ENCODE assay signal across 9 cellular contexts in the genomic region with DNA sequence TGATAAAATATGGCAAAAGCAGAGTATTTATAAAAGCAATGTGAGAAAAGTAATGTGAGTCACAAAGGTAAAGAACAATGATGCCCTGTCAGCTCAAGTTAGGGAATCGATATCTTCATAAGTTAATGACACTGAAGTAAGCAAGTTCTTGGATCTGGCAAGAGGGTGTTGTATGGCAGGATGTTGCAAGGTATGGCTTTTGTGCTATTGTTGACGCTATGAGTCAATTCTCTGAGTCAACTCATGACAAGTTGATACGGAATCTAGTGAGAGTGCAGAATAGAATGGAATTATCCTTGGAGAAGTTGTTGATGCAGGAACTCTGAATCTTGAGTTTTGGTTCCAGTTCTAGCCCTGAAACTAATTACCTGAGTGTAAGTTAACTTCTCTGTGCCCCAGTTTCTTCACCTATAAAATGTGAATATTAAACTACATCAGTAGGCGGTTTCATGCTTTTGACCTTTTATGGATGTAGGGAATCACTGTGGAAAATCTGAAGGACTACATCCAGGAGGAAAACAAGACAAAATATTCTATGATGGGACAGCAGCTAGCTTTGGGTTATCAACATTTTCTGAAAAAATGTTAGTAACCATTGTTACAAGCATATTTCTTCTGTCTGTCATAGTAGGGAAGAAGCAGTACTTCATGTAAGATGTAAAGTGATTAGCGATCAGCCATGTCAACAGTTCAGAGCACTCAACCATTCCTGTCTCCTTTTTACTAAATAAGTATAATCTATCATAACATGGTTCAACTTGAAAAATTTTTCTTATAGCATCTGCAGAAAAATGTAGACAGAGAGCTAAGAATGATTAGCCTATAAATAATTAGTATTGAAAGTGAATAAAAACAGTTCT.
DNase-seq lines count a peak whose midpoint lies in the region; ATAC-seq, FAIRE-seq and TF ChIP-seq lines count a peak whose summit lies in the region.
"Had no signal": no experiment of that assay in that cellular context is flagged by ENCODE, and none has a peak within 500 bp of the region (broad histone marks: within the 10 kb centered on the region; RNA-seq: fewer than 3 reads in every experiment).

No MANE protein-coding gene starts in this region.

- intact Hi-C loops in testis (cut with DNase I; ENCODE audit: low total_unique reads): no loop called here

- H3K27ac ChIP-seq in testis: no peak overlapping the region
- H3K27ac ChIP-seq: ascending aorta, neutrophil had no signal

- no peak for ATAC-seq in HG03565 (IDR thresholded peaks at IDR 0.05; ENCODE audit: unreplicated experiment)

- H3K4me2 ChIP-seq in skeletal muscle satellite cell (ENCODE audit: low read length): peak overlapping the region; percentile 38

- peak overlapping the region; percentile 3 for H3K4me3 ChIP-seq in skeletal muscle satellite cell (ENCODE audit: low read length)
- H3K4me3 ChIP-seq in testis: no peak overlapping the region
- H3K4me3 ChIP-seq: ascending aorta had no signal

- WGBS in testis, 2 donors: 83 to 91% methylated on average over 5 of the region's 5 CpGs

- H3K4me1 ChIP-seq in skeletal muscle satellite cell (ENCODE audit: control insufficient read depth, insufficient read depth, low read length) (peaks cover 22% of the 10 kb centered on the region), testis (no peaks in the 10 kb centered on the region)
- H3K4me1 ChIP-seq: ascending aorta had no signal

- TF ChIP-seq POLR2A in H54 (IDR thresholded peaks at IDR 0.05; ENCODE audit: low read depth, low read length): no peak
- no peak for TF ChIP-seq POLR2A in testis (IDR thresholded peaks at IDR 0.05)

- peak overlapping the region; percentile 32 for H3K9ac ChIP-seq in skeletal muscle satellite cell (ENCODE audit: low read depth, low read length)

- H3K27me3 ChIP-seq in skeletal muscle satellite cell (ENCODE audit: control insufficient read depth, insufficient read depth, low read length) (no peaks in the 10 kb centered on the region), testis (no peaks in the 10 kb centered on the region)
- H3K27me3 ChIP-seq: ascending aorta, neutrophil had no signal

- H3K9me3 ChIP-seq in skeletal muscle satellite cell (replicated peaks; ENCODE audit: low read length): no peaks in the 10 kb centered on the region
- H3K9me3 ChIP-seq in testis: no peaks in the 10 kb centered on the region
- H3K9me3 ChIP-seq: ascending aorta, neutrophil had no signal

- no peak for TF ChIP-seq CTCF in testis (IDR thresholded peaks at IDR 0.05)

- FAIRE-seq in H54 (lab: Jason Lieb, UNC): peak; percentile 99

- H3K36me3 ChIP-seq in skeletal muscle satellite cell (ENCODE audit: insufficient read depth, low read length) (no peaks in the 10 kb centered on the region), testis (ENCODE audit: low read depth, missing control alignments) (no peaks in the 10 kb centered on the region)
- H3K36me3 ChIP-seq: ascending aorta, neutrophil had no signal

- DNase-seq in H54 (ENCODE audit: insufficient read length, low spot score) (peak; percentile 30), RPMI7951 (ENCODE audit: low read depth) (peak; percentile 87), fibroblast of gingiva (ENCODE audit: low read depth) (peak; percentile 91), testis (no peak), OCI-M1 (lab: John Stamatoyannopoulos, UW) (no peak)

Comparison
In these comparisons a context has a peak if more than half of its experiments do, and no peak if none do; other contexts are left out.
1. DNase-seq: peak in H54 (single experiment), RPMI7951 (single experiment) and fibroblast of gingiva (single experiment); none in testis (single experiment) and OCI-M1 (single experiment).